ENCODE assay signal across 18 cellular contexts in the genomic region with DNA sequence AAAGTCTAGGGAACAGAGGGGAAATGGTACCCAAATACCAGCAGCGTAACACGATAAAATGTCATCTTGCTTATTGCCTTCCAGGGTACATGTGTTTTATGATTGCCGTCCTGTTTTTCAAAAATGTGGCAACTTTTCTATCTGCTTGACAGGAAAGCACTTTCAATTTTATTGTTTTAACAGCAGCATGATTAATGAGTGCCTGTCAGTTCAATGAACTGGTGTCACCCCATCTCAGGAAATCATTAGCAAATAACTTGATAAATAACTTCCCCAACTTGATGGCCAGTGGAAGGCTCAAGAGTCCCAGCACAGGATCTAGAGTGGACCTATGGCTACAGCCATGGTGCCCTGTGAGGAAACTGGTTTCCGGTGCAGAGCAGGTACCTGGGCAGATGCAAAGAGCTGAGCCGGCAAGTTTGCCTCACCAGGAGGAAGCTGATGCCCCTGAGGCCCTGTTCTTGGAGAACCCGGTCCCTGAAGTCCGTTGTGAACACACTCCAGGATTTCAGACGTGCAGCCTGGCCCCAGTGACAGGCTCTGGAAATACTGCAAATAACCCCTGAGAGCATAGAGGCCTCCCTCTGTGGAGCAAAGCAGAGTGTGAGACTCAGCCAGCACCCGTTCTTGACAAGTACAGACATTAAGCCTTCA.
DNase-seq lines count a peak whose midpoint lies in the region; ATAC-seq and TF ChIP-seq lines count a peak whose summit lies in the region.
"Had no signal": no experiment of that assay in that cellular context is flagged by ENCODE, and none has a peak within 500 bp of the region (broad histone marks: within the 10 kb centered on the region; RNA-seq: fewer than 3 reads in every experiment).

No MANE protein-coding gene starts in this region.

- no peak overlapping the region for H3K27ac ChIP-seq in CD4-positive, alpha-beta T cell (ENCODE audit: low read depth, low read length)
- H3K27ac ChIP-seq in testis (no peak overlapping the region), smooth muscle cell (ENCODE audit: low read depth) (no peak overlapping the region)
- H3K27ac ChIP-seq: RWPE1 had no signal

- DNase-seq in CD4-positive, alpha-beta T cell = no peak
- DNase-seq in HEK293T (ENCODE audit: extremely low spot score) (no peak), WTC11 (ENCODE audit: low spot score) (no peak), mesenteric fat pad (ENCODE audit: low spot score) (peak; percentile 75), putamen (ENCODE audit: low spot score) (no peak), testis (no peak), smooth muscle cell (lab: John Stamatoyannopoulos, UW; ENCODE audit: unreplicated experiment) (no peak)
- no peak for DNase-seq in activated CD4-positive, alpha-beta memory T cell treated with anti-CD3 and anti-CD28 coated beads, Interleukin-2, amount 10 ng/mL, durations not matched to agents 7 days and 5 days
- DNase-seq: CD8-positive, alpha-beta memory T cell; DMS79; HCEC 1CT; NCI-H1105; NCI-H1694; NCI-H2081 treated with DMSO at 0.1 percent for 48 hours; NCI-H446 treated with DMSO at 0.1 percent for 48 hours; PC-3; SIG-M5 had no signal

- no peaks in the 10 kb centered on the region for H3K9me3 ChIP-seq in CD4-positive, alpha-beta T cell (ENCODE audit: control insufficient read depth, low read length)
- H3K9me3 ChIP-seq in testis (no peaks in the 10 kb centered on the region), smooth muscle cell (replicated peaks; ENCODE audit: low read depth) (no peaks in the 10 kb centered on the region)

- no peak overlapping the region for H3K4me3 Mint-ChIP-seq in CD4-positive, alpha-beta T cell
- H3K4me3 Mint-ChIP-seq in WTC11 = no peak overlapping the region
- H3K4me3 Mint-ChIP-seq in activated CD4-positive, alpha-beta memory T cell treated with anti-CD3 and anti-CD28 coated beads, Interleukin-2, amount 10 ng/mL, durations not matched to agents 7 days and 5 days = no peak overlapping the region

- no peak for ATAC-seq in CD4-positive, alpha-beta T cell (ENCODE audit: poor library complexity)
- no peak for ATAC-seq in WTC11
- ATAC-seq: PC-3 had no signal

- WGBS in testis, 2 donors = 73 to 76% methylated on average over 6 to 9 of the region's 9 CpGs
- WGBS in smooth muscle cell (ENCODE audit: low lambda C conversion rate) = 69% methylated on average over 9 of the region's 9 CpGs

- H4K20me1 ChIP-seq in smooth muscle cell (ENCODE audit: low read depth) = no peaks in the 10 kb centered on the region

- H3K27me3 ChIP-seq in CD4-positive, alpha-beta T cell (ENCODE audit: control insufficient read depth, insufficient read depth, low read length) = no peaks in the 10 kb centered on the region
- no peaks in the 10 kb centered on the region for H3K27me3 ChIP-seq in testis
- H3K27me3 ChIP-seq in smooth muscle cell (ENCODE audit: low read depth) = peaks cover 5% of the 10 kb centered on the region

- H3K36me3 ChIP-seq in testis (ENCODE audit: low read depth, missing control alignments) (no peaks in the 10 kb centered on the region), smooth muscle cell (ENCODE audit: low read depth) (no peaks in the 10 kb centered on the region)

- H3K27ac Mint-ChIP-seq in CD4-positive, alpha-beta T cell = peak overlapping the region; percentile 87
- no peak overlapping the region for H3K27ac Mint-ChIP-seq in WTC11
- H3K27ac Mint-ChIP-seq in activated CD4-positive, alpha-beta memory T cell treated with anti-CD3 and anti-CD28 coated beads, Interleukin-2, amount 10 ng/mL, durations not matched to agents 7 days and 5 days = no peak overlapping the region

- H3K9me3 Mint-ChIP-seq in CD4-positive, alpha-beta T cell = no peaks in the 10 kb centered on the region
- H3K9me3 Mint-ChIP-seq in WTC11 = peaks cover 18% of the 10 kb centered on the region
- peaks cover 2% of the 10 kb centered on the region for H3K9me3 Mint-ChIP-seq in activated CD4-positive, alpha-beta memory T cell treated with anti-CD3 and anti-CD28 coated beads, Interleukin-2, amount 10 ng/mL, durations not matched to agents 7 days and 5 days
- H3K9me3 Mint-ChIP-seq: CD8-positive, alpha-beta memory T cell had no signal

- H3K4me2 ChIP-seq in smooth muscle cell = no peak overlapping the region

- CTCF ChIA-PET in CD4-positive, alpha-beta T cell (lab: Charles Lee) = no interaction called here
- CTCF ChIA-PET in HEK293T (lab: Yijun Ruan, JAX) (no interaction called here), WTC11 (lab: Charles Lee) (no interaction called here)
- CTCF ChIA-PET in activated CD4-positive, alpha-beta memory T cell treated with anti-CD3 and anti-CD28 coated beads, Interleukin-2, amount 10 ng/mL, durations not matched to agents 7 days and 5 days (lab: Charles Lee) = no interaction called here

- no peaks in the 10 kb centered on the region for H3K79me2 ChIP-seq in smooth muscle cell (ENCODE audit: low read depth)

- no peak for TF ChIP-seq CTCF in CD4-positive, alpha-beta T cell (IDR thresholded peaks at IDR 0.05)
- TF ChIP-seq CTCF in WTC11 (IDR thresholded peaks at IDR 0.05) (no peak), testis (IDR thresholded peaks at IDR 0.05) (no peak), smooth muscle cell (IDR thresholded peaks at IDR 0.05; ENCODE audit: borderline replicate concordance, insufficient read depth, poor library complexity, severe bottlenecking) (no peak)

- POLR2A ChIA-PET in CD4-positive, alpha-beta T cell (lab: Charles Lee) = interaction anchor here (1.6 kb wide), 1 partner anchor 26 kb away, joined by 9 read pairs; no protein-coding TSS in a partner anchor
- POLR2A ChIA-PET in HEK293T (lab: Yijun Ruan, JAX) (no interaction called here), WTC11 (lab: Charles Lee) (no interaction called here)
- POLR2A ChIA-PET in activated CD4-positive, alpha-beta memory T cell treated with anti-CD3 and anti-CD28 coated beads, Interleukin-2, amount 10 ng/mL, durations not matched to agents 7 days and 5 days (lab: Charles Lee) = interaction anchor here (1.5 to 1.9 kb wide), 2 partner anchors 26 to 174 kb away, joined by 4 to 7 read pairs; partner anchors contain the start of gene SFSWAP

- H3K4me1 ChIP-seq in testis (peaks cover 6% of the 10 kb centered on the region), smooth muscle cell (ENCODE audit: low read depth) (no peaks in the 10 kb centered on the region)

- H3K9ac ChIP-seq in smooth muscle cell (ENCODE audit: low read depth) = no peak overlapping the region

- H3K27me3 Mint-ChIP-seq in CD4-positive, alpha-beta T cell = no peaks in the 10 kb centered on the region
- no peaks in the 10 kb centered on the region for H3K27me3 Mint-ChIP-seq in WTC11 (ENCODE audit: low read depth)
- H3K27me3 Mint-ChIP-seq in activated CD4-positive, alpha-beta memory T cell treated with anti-CD3 and anti-CD28 coated beads, Interleukin-2, amount 10 ng/mL, durations not matched to agents 7 days and 5 days = no peaks in the 10 kb centered on the region

- H3K4me3 ChIP-seq in testis (no peak overlapping the region), smooth muscle cell (no peak overlapping the region)

- H2AFZ ChIP-seq in smooth muscle cell (ENCODE audit: low read depth) = no peak overlapping the region

- no peak for TF ChIP-seq POLR2A in testis (IDR thresholded peaks at IDR 0.05)

- H3K4me1 Mint-ChIP-seq in CD4-positive, alpha-beta T cell (ENCODE audit: low read depth) = peaks cover 18% of the 10 kb centered on the region
- H3K4me1 Mint-ChIP-seq in WTC11 = no peaks in the 10 kb centered on the region; the same call in 1 of the 2 replicates
- peaks cover 11% of the 10 kb centered on the region for H3K4me1 Mint-ChIP-seq in activated CD4-positive, alpha-beta memory T cell treated with anti-CD3 and anti-CD28 coated beads, Interleukin-2, amount 10 ng/mL, durations not matched to agents 7 days and 5 days

- intact Hi-C loops in CD4-positive, alpha-beta T cell (cut with DNase I, micrococcal nuclease) = no loop called here
- intact Hi-C loops in testis (cut with DNase I; ENCODE audit: low total_unique reads) = no loop called here

- no peaks in the 10 kb centered on the region for H3K36me3 Mint-ChIP-seq in CD4-positive, alpha-beta T cell (ENCODE audit: low read depth)
- peaks cover 2% of the 10 kb centered on the region; the same call in 1 of the 2 replicates for H3K36me3 Mint-ChIP-seq in WTC11
- no peaks in the 10 kb centered on the region for H3K36me3 Mint-ChIP-seq in activated CD4-positive, alpha-beta memory T cell treated with anti-CD3 and anti-CD28 coated beads, Interleukin-2, amount 10 ng/mL, durations not matched to agents 7 days and 5 days (ENCODE audit: low read depth)
- H3K36me3 Mint-ChIP-seq: CD8-positive, alpha-beta memory T cell had no signal

- no peaks in the 10 kb centered on the region for H3F3A ChIP-seq in smooth muscle cell (ENCODE audit: low read depth)

TF ChIP-seq in HEK293T, 16 proteins besides CTCF, POLR2A, EP300 and RAD21:
- TF ChIP-seq ZNF384 (IDR thresholded peaks at IDR 0.05) (no peak), PKNOX1 (IDR thresholded peaks at IDR 0.05) (peak; percentile 53; the same call in 1 of the 2 replicates), ARNT (IDR thresholded peaks at IDR 0.05) (no peak), HDGF (IDR thresholded peaks at IDR 0.05; ENCODE audit: borderline replicate concordance) (no peak)

TF ChIP-seq in WTC11, 78 proteins besides CTCF, POLR2A, EP300 and RAD21 (continues in another document):
- TF ChIP-seq MLX (CRISPR knock-in tag; IDR thresholded peaks at IDR 0.05) = no peak

Comparison
In these comparisons a context has a peak if more than half of its experiments do, and no peak if none do; other contexts are left out.
1. POLR2A ChIA-PET loops: an anchor here in CD4-positive, alpha-beta T cell (1.6 kb wide) and activated CD4-positive, alpha-beta memory T cell treated with anti-CD3 and anti-CD28 coated beads, Interleukin-2, amount 10 ng/mL, durations not matched to agents 7 days and 5 days (1.5 to 1.9 kb wide); none called in HEK293T and WTC11.